1 cellular context compared by ENCODE assay signal in the genomic region with DNA sequence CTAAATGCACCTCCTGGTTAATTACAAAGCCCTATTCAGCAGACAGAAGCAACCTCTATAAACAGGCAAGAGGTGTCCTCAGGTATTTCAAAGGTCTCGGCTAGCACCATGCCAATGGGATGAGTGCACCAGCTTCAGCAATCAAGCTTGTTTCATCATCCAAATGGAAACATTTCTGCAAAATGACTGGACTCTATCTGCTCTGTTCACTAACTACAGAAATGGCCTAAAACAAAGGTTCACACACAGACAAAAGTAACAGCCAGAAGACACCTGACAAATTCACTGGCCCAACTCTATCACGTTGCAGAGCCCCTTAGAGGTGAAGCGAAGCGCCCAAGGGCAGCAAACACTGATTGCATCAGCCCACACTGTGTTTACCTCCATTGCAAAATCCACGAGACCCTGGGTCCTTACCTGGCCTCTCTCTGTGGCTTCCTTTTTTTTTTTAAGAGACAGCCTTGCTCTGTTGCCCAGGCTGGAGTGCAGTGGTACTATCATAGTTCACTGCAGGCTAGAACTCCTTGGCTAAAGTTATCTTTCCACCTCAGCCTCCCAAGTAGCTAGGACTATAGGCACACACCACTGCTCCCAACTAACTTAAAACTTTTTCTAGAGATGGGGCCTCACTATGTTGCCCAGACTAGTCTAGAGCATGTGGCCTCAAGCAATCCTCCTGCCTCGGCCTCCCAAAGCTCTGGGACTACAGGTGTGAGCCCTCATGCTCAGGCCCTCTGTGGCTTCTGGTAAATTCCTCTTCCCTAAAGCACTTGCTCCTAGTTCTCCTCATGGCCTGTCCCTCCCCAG.
A peak's percentile ranks its signal among the peaks of the same experiment; 100 is the strongest.
TF ChIP-seq lines count a peak whose summit lies in the region.

No MANE protein-coding gene starts in this region.

TF ChIP-seq in HepG2, 621 proteins besides CTCF, POLR2A, EP300 and RAD21 (continued from another document and continues in another):
- no peak for TF ChIP-seq ZNF775 (CRISPR knock-in tag; IDR thresholded peaks at IDR 0.05; ENCODE audit: borderline replicate concordance)
- peak; percentile 82 for TF ChIP-seq KAT8 (CRISPR knock-in tag; IDR thresholded peaks at IDR 0.05)
- TF ChIP-seq, protein P1, sequence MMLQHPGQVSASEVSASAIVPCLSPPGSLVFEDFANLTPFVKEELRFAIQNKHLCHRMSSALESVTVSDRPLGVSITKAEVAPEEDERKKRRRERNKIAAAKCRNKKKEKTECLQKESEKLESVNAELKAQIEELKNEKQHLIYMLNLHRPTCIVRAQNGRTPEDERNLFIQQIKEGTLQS (CRISPR knock-in tag; IDR thresholded peaks at IDR 0.05), result peak; percentile 97
- TF ChIP-seq ZNF619 (CRISPR knock-in tag; IDR thresholded peaks at IDR 0.05), result no peak
- TF ChIP-seq ZNF790 (CRISPR knock-in tag; IDR thresholded peaks at IDR 0.05; ENCODE audit: borderline replicate concordance), result no peak
- TF ChIP-seq CEBPB (IDR thresholded peaks at IDR 0.05; ENCODE audit: borderline replicate concordance, low read depth, low read length), result peak; percentile 98
- TF ChIP-seq ZNF766 (CRISPR knock-in tag; IDR thresholded peaks at IDR 0.05; ENCODE audit: borderline replicate concordance), result peak; percentile 36; the same call in 1 of the 2 replicates
- no peak for TF ChIP-seq KLF12 (CRISPR knock-in tag; IDR thresholded peaks at IDR 0.05; ENCODE audit: borderline replicate concordance)
- TF ChIP-seq, protein P2, sequence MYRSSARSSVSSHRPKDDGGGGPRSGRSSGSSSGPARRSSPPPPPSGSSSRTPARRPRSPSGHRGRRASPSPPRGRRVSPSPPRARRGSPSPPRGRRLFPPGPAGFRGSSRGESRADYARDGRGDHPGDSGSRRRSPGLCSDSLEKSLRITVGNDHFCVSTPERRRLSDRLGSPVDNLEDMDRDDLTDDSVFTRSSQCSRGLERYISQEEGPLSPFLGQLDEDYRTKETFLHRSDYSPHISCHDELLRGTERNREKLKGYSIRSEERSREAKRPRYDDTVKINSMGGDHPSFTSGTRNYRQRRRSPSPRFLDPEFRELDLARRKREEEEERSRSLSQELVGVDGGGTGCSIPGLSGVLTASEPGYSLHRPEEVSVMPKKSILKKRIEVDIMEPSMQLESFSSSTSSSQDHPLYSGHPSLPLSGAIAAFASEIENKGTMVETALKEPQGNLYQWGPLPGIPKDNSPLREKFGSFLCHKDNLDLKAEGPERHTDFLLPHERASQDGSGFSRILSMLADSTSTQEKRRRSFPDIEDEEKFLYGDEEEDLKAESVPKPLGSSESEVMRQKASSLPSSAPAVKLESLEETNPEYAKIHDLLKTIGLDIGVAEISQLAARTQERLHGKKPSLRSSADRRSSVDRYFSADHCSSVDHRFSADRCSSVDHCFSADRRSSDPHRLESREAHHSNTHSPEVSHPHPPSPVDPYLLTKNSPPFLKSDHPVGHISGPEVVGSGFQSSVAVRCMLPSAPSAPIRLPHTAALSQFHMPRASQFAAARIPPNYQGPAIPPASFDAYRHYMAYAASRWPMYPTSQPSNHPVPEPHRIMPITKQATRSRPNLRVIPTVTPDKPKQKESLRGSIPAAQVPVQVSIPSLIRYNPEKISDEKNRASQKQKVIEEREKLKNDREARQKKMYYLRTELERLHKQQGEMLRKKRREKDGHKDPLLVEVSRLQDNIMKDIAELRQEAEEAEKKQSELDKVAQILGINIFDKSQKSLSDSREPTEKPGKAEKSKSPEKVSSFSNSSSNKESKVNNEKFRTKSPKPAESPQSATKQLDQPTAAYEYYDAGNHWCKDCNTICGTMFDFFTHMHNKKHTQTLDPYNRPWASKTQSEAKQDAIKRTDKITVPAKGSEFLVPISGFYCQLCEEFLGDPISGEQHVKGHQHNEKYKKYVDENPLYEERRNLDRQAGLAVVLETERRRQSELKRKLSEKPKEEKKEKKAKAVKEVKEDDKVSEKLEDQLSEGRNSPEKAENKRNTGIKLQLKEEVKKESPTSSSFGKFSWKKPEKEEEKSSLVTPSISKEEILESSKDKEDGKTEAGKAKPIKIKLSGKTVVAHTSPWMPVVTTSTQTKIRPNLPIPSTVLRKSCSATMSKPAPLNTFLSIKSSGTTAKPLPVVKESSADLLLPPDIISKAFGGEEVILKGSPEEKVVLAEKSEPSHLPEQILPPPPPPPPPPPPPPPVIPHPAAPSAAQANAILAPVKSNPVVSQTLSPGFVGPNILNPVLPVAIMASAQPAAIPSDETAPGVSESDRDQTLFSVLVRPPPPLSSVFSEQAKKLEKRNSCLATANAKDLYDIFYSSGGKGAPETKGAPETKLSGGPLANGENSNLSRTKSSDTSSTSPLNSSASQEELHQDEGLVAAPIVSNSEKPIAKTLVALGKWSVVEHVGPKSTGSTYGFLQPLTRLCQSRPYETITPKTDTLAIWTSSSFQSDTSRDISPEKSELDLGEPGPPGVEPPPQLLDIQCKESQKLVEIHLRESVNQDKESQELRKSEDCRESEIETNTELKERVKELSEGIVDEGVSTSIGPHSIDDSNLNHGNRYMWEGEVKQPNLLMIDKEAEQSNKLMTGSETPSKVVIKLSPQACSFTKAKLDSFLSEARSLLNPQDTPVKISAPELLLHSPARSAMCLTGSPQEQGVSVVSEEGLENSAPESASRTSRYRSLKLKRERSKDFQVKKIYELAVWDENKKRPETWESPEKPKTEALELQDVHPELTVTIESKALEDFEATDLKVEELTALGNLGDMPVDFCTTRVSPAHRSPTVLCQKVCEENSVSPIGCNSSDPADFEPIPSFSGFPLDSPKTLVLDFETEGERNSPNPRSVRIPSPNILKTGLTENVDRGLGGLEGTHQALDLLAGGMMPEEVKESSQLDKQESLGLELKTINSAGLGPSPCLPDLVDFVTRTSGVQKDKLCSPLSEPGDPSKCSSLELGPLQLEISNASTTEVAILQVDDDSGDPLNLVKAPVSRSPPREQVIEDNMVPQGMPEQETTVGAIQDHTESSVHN (CRISPR knock-in tag; IDR thresholded peaks at IDR 0.05), result no peak
- TF ChIP-seq, protein P3, sequence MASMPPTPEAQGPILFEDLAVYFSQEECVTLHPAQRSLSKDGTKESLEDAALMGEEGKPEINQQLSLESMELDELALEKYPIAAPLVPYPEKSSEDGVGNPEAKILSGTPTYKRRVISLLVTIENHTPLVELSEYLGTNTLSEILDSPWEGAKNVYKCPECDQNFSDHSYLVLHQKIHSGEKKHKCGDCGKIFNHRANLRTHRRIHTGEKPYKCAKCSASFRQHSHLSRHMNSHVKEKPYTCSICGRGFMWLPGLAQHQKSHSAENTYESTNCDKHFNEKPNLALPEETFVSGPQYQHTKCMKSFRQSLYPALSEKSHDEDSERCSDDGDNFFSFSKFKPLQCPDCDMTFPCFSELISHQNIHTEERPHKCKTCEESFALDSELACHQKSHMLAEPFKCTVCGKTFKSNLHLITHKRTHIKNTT (CRISPR knock-in tag; IDR thresholded peaks at IDR 0.05), result no peak
- no peak for TF ChIP-seq ZKSCAN8 (CRISPR knock-in tag; IDR thresholded peaks at IDR 0.05; ENCODE audit: borderline replicate concordance)
- no peak for TF ChIP-seq RFX3 (CRISPR knock-in tag; IDR thresholded peaks at IDR 0.05)
- TF ChIP-seq MZF1 (CRISPR knock-in tag; IDR thresholded peaks at IDR 0.05; ENCODE audit: borderline replicate concordance), result no peak
- peak; percentile 85 for TF ChIP-seq HMG20B (CRISPR knock-in tag; conservative IDR thresholded peaks at IDR 0.05)
- TF ChIP-seq U2AF1 (optimal IDR thresholded peaks at IDR 0.05; ENCODE audit: low read depth, low read length), result no peak
- TF ChIP-seq ZNF441 (CRISPR knock-in tag; IDR thresholded peaks at IDR 0.05; ENCODE audit: borderline replicate concordance), result peak; percentile 75; the same call in 1 of the 2 replicates
- TF ChIP-seq, protein P4, sequence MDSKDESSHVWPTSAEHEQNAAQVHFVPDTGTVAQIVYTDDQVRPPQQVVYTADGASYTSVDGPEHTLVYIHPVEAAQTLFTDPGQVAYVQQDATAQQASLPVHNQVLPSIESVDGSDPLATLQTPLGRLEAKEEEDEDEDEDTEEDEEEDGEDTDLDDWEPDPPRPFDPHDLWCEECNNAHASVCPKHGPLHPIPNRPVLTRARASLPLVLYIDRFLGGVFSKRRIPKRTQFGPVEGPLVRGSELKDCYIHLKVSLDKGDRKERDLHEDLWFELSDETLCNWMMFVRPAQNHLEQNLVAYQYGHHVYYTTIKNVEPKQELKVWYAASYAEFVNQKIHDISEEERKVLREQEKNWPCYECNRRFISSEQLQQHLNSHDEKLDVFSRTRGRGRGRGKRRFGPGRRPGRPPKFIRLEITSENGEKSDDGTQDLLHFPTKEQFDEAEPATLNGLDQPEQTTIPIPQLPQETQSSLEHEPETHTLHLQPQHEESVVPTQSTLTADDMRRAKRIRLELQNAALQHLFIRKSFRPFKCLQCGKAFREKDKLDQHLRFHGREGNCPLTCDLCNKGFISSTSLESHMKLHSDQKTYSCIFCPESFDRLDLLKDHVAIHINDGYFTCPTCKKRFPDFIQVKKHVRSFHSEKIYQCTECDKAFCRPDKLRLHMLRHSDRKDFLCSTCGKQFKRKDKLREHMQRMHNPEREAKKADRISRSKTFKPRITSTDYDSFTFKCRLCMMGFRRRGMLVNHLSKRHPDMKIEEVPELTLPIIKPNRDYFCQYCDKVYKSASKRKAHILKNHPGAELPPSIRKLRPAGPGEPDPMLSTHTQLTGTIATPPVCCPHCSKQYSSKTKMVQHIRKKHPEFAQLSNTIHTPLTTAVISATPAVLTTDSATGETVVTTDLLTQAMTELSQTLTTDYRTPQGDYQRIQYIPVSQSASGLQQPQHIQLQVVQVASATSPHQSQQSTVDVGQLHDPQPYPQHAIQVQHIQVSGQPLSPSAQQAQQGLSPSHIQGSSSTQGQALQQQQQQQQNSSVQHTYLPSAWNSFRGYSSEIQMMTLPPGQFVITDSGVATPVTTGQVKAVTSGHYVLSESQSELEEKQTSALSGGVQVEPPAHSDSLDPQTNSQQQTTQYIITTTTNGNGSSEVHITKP (CRISPR knock-in tag; IDR thresholded peaks at IDR 0.05; ENCODE audit: low read depth), result peak; percentile 73
- peak; percentile 63 for TF ChIP-seq BRD4 (CRISPR knock-in tag; IDR thresholded peaks at IDR 0.05)
- TF ChIP-seq, protein P5, sequence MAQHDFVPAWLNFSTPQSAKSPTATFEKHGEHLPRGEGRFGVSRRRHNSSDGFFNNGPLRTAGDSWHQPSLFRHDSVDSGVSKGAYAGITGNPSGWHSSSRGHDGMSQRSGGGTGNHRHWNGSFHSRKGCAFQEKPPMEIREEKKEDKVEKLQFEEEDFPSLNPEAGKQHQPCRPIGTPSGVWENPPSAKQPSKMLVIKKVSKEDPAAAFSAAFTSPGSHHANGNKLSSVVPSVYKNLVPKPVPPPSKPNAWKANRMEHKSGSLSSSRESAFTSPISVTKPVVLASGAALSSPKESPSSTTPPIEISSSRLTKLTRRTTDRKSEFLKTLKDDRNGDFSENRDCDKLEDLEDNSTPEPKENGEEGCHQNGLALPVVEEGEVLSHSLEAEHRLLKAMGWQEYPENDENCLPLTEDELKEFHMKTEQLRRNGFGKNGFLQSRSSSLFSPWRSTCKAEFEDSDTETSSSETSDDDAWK (CRISPR knock-in tag; IDR thresholded peaks at IDR 0.05), result no peak
- TF ChIP-seq ZNF567 (CRISPR knock-in tag; IDR thresholded peaks at IDR 0.05; ENCODE audit: borderline replicate concordance), result no peak
- TF ChIP-seq CREM (IDR thresholded peaks at IDR 0.05), result peak; percentile 77
- TF ChIP-seq CREM (CRISPR knock-in tag; IDR thresholded peaks at IDR 0.05), result no peak
- TF ChIP-seq ZNF501 (CRISPR knock-in tag; IDR thresholded peaks at IDR 0.05), result no peak
- peak; percentile 71; the same call in 1 of the 2 replicates for TF ChIP-seq HDAC1 (CRISPR knock-in tag; IDR thresholded peaks at IDR 0.05)
- no peak for TF ChIP-seq NFRKB (IDR thresholded peaks at IDR 0.05)
- TF ChIP-seq RAD51 (IDR thresholded peaks at IDR 0.05; ENCODE audit: borderline replicate concordance), result no peak
- TF ChIP-seq ZKSCAN1 (IDR thresholded peaks at IDR 0.05; ENCODE audit: low read length), result no peak
- TF ChIP-seq SYNCRIP (IDR thresholded peaks at IDR 0.05; ENCODE audit: insufficient read depth, low read depth, low read length), result no peak
- TF ChIP-seq, protein P6, sequence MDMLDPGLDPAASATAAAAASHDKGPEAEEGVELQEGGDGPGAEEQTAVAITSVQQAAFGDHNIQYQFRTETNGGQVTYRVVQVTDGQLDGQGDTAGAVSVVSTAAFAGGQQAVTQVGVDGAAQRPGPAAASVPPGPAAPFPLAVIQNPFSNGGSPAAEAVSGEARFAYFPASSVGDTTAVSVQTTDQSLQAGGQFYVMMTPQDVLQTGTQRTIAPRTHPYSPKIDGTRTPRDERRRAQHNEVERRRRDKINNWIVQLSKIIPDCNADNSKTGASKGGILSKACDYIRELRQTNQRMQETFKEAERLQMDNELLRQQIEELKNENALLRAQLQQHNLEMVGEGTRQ (IDR thresholded peaks at IDR 0.05; ENCODE audit: low read depth, low read length), result no peak
- TF ChIP-seq, protein P6 (CRISPR knock-in tag; IDR thresholded peaks at IDR 0.05; ENCODE audit: borderline replicate concordance), result no peak; the same call in 1 of the 2 replicates
- TF ChIP-seq, protein P7, sequence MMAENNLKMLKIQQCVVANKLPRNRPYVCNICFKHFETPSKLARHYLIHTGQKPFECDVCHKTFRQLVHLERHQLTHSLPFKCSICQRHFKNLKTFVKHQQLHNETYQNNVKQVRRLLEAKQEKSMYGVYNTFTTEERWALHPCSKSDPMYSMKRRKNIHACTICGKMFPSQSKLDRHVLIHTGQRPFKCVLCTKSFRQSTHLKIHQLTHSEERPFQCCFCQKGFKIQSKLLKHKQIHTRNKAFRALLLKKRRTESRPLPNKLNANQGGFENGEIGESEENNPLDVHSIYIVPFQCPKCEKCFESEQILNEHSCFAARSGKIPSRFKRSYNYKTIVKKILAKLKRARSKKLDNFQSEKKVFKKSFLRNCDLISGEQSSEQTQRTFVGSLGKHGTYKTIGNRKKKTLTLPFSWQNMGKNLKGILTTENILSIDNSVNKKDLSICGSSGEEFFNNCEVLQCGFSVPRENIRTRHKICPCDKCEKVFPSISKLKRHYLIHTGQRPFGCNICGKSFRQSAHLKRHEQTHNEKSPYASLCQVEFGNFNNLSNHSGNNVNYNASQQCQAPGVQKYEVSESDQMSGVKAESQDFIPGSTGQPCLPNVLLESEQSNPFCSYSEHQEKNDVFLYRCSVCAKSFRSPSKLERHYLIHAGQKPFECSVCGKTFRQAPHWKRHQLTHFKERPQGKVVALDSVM (CRISPR knock-in tag; IDR thresholded peaks at IDR 0.05), result peak; percentile 97
- TF ChIP-seq DMAP1 (CRISPR knock-in tag; IDR thresholded peaks at IDR 0.05), result peak; percentile 88
- no peak for TF ChIP-seq NRL (CRISPR knock-in tag; IDR thresholded peaks at IDR 0.05; ENCODE audit: borderline replicate concordance)
- TF ChIP-seq ZSCAN22 (CRISPR knock-in tag; IDR thresholded peaks at IDR 0.05), result 0 out of 2 replicates have a peak, but pooled peaks have one; percentile 40
- no peak for TF ChIP-seq SMARCC2 (IDR thresholded peaks at IDR 0.05)
- no peak for TF ChIP-seq FOXM1 (CRISPR knock-in tag; IDR thresholded peaks at IDR 0.05)
- peak; percentile 20; the same call in 1 of the 2 replicates for TF ChIP-seq ZNF629 (CRISPR knock-in tag; conservative IDR thresholded peaks at IDR 0.05)
- TF ChIP-seq HNRNPL (IDR thresholded peaks at IDR 0.05; ENCODE audit: low read depth, low read length), result no peak
- TF ChIP-seq ZFP1 (CRISPR knock-in tag; IDR thresholded peaks at IDR 0.05), result peak; percentile 86; the same call in 1 of the 2 replicates
- TF ChIP-seq ZSCAN29 (CRISPR knock-in tag; conservative IDR thresholded peaks at IDR 0.05), result no peak
- peak; percentile 82 for TF ChIP-seq KDM2A (CRISPR knock-in tag; IDR thresholded peaks at IDR 0.05; ENCODE audit: borderline replicate concordance, low read depth)
- TF ChIP-seq ZNF878 (CRISPR knock-in tag; IDR thresholded peaks at IDR 0.05), result peak; percentile 61; the same call in 1 of the 2 replicates
